Comparison of ENCODE assay signal across 16 cellular contexts in the genomic region with DNA sequence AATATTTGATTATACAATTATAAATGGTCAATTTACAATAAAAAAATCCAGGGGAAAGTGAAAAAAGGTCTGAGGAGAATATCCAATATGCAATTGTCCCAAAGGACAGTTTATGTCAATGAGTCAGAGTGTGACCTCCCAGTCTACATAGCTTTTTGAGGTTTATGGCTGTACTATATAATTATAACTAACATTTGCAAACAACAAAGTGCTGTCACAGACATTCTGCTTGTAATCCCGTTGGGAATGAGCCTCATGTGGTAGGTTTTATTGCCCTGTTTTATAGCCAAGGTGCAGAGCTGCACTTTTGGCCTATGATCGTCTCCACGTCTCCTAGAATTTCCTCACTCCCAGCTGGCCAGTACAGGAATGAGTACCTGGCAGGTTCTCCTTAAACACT.
A peak's percentile ranks its signal among the peaks of the same experiment; 100 is the strongest.
DNase-seq lines count a peak whose midpoint lies in the region; ATAC-seq and TF ChIP-seq lines count a peak whose summit lies in the region.
"Had no signal": no experiment of that assay in that cellular context is flagged by ENCODE, and none has a peak within 500 bp of the region (broad histone marks: within the 10 kb centered on the region; RNA-seq: fewer than 3 reads in every experiment).

No MANE protein-coding gene starts in this region.

- H3K36me3 Mint-ChIP-seq in CD4-positive, alpha-beta T cell (ENCODE audit: low read depth) = no peaks in the 10 kb centered on the region
- H3K36me3 Mint-ChIP-seq: brain had no signal

- H3K4ac ChIP-seq in mesenchymal stem cell (ENCODE audit: low read depth in 1 of 2, low read length in 2 of 2) = peak overlapping the region in 1 of 2 experiments; percentile 17

- no peak overlapping the region for H3K18ac ChIP-seq in mesenchymal stem cell (ENCODE audit: low read depth in 1 of 2, low read length in 2 of 2)

- H2BK15ac ChIP-seq in mesenchymal stem cell (ENCODE audit: low read depth, poor library complexity, severe bottlenecking) = no peak overlapping the region

- H2AFZ ChIP-seq in mesenchymal stem cell (ENCODE audit: low read depth, low read length) = no peak overlapping the region

- no peak overlapping the region for H4K91ac ChIP-seq in mesenchymal stem cell (ENCODE audit: low read length)

- H3K27ac Mint-ChIP-seq in CD4-positive, alpha-beta T cell = no peak overlapping the region
- H3K27ac Mint-ChIP-seq: activated B cell treated with CpG ODN at 0.5 μM for 24 hours, brain had no signal

- no peak overlapping the region for H3K14ac ChIP-seq in mesenchymal stem cell (ENCODE audit: low read length in 2 of 2)

- H3K23ac ChIP-seq in mesenchymal stem cell (ENCODE audit: low read length in 2 of 2) = no peak overlapping the region

- no peak overlapping the region for H3K9ac ChIP-seq in mesenchymal stem cell (ENCODE audit: low read length)

- H3K4me1 Mint-ChIP-seq in CD4-positive, alpha-beta T cell (ENCODE audit: low read depth) = no peaks in the 10 kb centered on the region

- no peak overlapping the region for H2BK120ac ChIP-seq in mesenchymal stem cell (ENCODE audit: low read depth, low read length)

- H3K4me3 Mint-ChIP-seq in CD4-positive, alpha-beta T cell = no peak overlapping the region
- H3K4me3 Mint-ChIP-seq: activated B cell treated with CpG ODN at 0.5 μM for 24 hours, brain had no signal

- peaks cover 13% of the 10 kb centered on the region for H3K4me1 ChIP-seq in mesenchymal stem cell (ENCODE audit: control insufficient read depth, insufficient read depth, low read depth, low read length)
- H3K4me1 ChIP-seq in aorta (ENCODE audit: control insufficient read depth in 1 of 2, insufficient read depth in 2 of 2, low read length in 2 of 2) = peaks cover 0 to 2% of the 10 kb centered on the region in 2 donors
- H3K4me1 ChIP-seq: BE2C had no signal

- H3K79me1 ChIP-seq in mesenchymal stem cell (replicated peaks; ENCODE audit: low read length, poor library complexity, severe bottlenecking) = no peaks in the 10 kb centered on the region

- no peak for TF ChIP-seq CTCF in C4-2B (conservative IDR thresholded peaks at IDR 0.05)
- TF ChIP-seq CTCF in CD4-positive, alpha-beta T cell (IDR thresholded peaks at IDR 0.05) = no peak

- no peak overlapping the region for H3K4me2 ChIP-seq in mesenchymal stem cell (ENCODE audit: low read length, poor library complexity, severe bottlenecking)

- H3K9me3 ChIP-seq in mesenchymal stem cell (ENCODE audit: control insufficient read depth, low read length) (no peaks in the 10 kb centered on the region), aorta (ENCODE audit: control insufficient read depth, low read length) (no peaks in the 10 kb centered on the region)
- no peaks in the 10 kb centered on the region for H3K9me3 ChIP-seq in CD4-positive, alpha-beta T cell (ENCODE audit: control insufficient read depth, low read length)
- H3K9me3 ChIP-seq: BE2C had no signal

- H4K8ac ChIP-seq in mesenchymal stem cell (ENCODE audit: low read length) = no peak overlapping the region

- H3K27ac ChIP-seq in C4-2B (peak overlapping the region; percentile 22; the same call in 1 of the 2 replicates), mesenchymal stem cell (ENCODE audit: low read length, poor library complexity, severe bottlenecking) (no peak overlapping the region), aorta (ENCODE audit: low read depth in 1 of 2, low read length in 2 of 2) (no peak overlapping the region)
- H3K27ac ChIP-seq in CD4-positive, alpha-beta T cell (ENCODE audit: low read depth, low read length) = no peak overlapping the region

- no peak overlapping the region for H2AK5ac ChIP-seq in mesenchymal stem cell (ENCODE audit: low read length, severe bottlenecking)

- H3K4me3 ChIP-seq in mesenchymal stem cell (ENCODE audit: insufficient read depth in 1 of 2, low read depth in 1 of 2, low read length in 2 of 2) (no peak overlapping the region), aorta (ENCODE audit: low read length in 2 of 2) (no peak overlapping the region)

- CTCF ChIA-PET in CD4-positive, alpha-beta T cell (lab: Charles Lee) = no interaction called here

- no peak for ATAC-seq in aorta (ENCODE audit: low FRiP score)
- no peak for ATAC-seq in CD4-positive, alpha-beta T cell (ENCODE audit: poor library complexity)

- intact Hi-C loops in aorta (cut with DNase I) = no loop called here
- intact Hi-C loops in CD4-positive, alpha-beta T cell (cut with DNase I, micrococcal nuclease) = no loop called here

- DNase-seq in H4 (ENCODE audit: low spot score) = peak; percentile 50
- peak; percentile 26 for DNase-seq in T1000 (lab: John Stamatoyannopoulos, UW)
- DNase-seq in mesenchymal stem cell = peak; percentile 58
- DNase-seq in SHP77 (lab: John Stamatoyannopoulos, UW) = no peak
- DNase-seq in aorta = no peak
- no peak for DNase-seq in cortex of kidney (lab: John Stamatoyannopoulos, UW)
- no peak for DNase-seq in CD4-positive, alpha-beta T cell
- DNase-seq: activated B cell treated with CpG ODN at 0.5 μM for 24 hours; BE2C; islet precursor cell; midbrain; NCI-H2227 treated with DMSO at 0.1 percent for 48 hours; occipital lobe; stimulated activated CD4-positive, alpha-beta T cell treated with anti-CD3 and anti-CD28 coated beads, Interleukin-15, amount 100 ng/mL, for 24 hours had no signal

- no peak overlapping the region for H2BK5ac ChIP-seq in mesenchymal stem cell (ENCODE audit: low read depth, low read length, poor library complexity, severe bottlenecking)

- POLR2A ChIA-PET in CD4-positive, alpha-beta T cell (lab: Charles Lee) = no interaction called here

- peak overlapping the region in 1 of 2 experiments; percentile 21 for H2BK12ac ChIP-seq in mesenchymal stem cell (ENCODE audit: low read length in 2 of 2)

- no peaks in the 10 kb centered on the region for H3K27me3 Mint-ChIP-seq in CD4-positive, alpha-beta T cell

- H3K9me3 Mint-ChIP-seq in CD4-positive, alpha-beta T cell = no peaks in the 10 kb centered on the region

- H3K36me3 ChIP-seq in mesenchymal stem cell (ENCODE audit: control insufficient read depth in 1 of 2, insufficient read depth in 2 of 2, low read depth in 1 of 2, low read length in 2 of 2) = no peaks in the 10 kb centered on the region
- no peaks in the 10 kb centered on the region for H3K36me3 ChIP-seq in aorta (ENCODE audit: control insufficient read depth in 1 of 2, insufficient read depth in 2 of 2, low read length in 1 of 2)
- H3K36me3 ChIP-seq: BE2C had no signal

- WGBS in mesenchymal stem cell = 11% methylated on average over 3 of the region's 3 CpGs
- 59 to 69% methylated on average over 3 of the region's 3 CpGs for WGBS in aorta, 2 donors

- no peaks in the 10 kb centered on the region for H3K27me3 ChIP-seq in mesenchymal stem cell (ENCODE audit: control insufficient read depth in 1 of 2, insufficient read depth in 1 of 2, low read length in 2 of 2)
- no peaks in the 10 kb centered on the region for H3K27me3 ChIP-seq in aorta (ENCODE audit: control insufficient read depth in 1 of 2, insufficient read depth in 2 of 2, low read length in 1 of 2)
- no peaks in the 10 kb centered on the region for H3K27me3 ChIP-seq in CD4-positive, alpha-beta T cell (ENCODE audit: control insufficient read depth, insufficient read depth, low read length)
- H3K27me3 ChIP-seq: BE2C had no signal

Comparison
In these comparisons a context has a peak if more than half of its experiments do, and no peak if none do; other contexts are left out.
1. DNase-seq: peak in H4 (single experiment), T1000 (single experiment) and mesenchymal stem cell (single experiment); none in SHP77 (0 of 2), aorta (0 of 2), cortex of kidney (single experiment) and CD4-positive, alpha-beta T cell (0 of 10).